In genomic region chr2:2056531-2056930, GRCh38 we compare ENCODE assay signal across 2 cellular contexts.
TF ChIP-seq lines count a peak whose summit lies in the region.

No MANE protein-coding gene starts in this region.

TF ChIP-seq in GM23338, 12 proteins besides CTCF, POLR2A, EP300 and RAD21:
- no peak for TF ChIP-seq POLR2AphosphoS5 (IDR thresholded peaks at IDR 0.05; ENCODE audit: low read depth)
- TF ChIP-seq ETS1 (IDR thresholded peaks at IDR 0.05) = no peak
- no peak for TF ChIP-seq REST (IDR thresholded peaks at IDR 0.05; ENCODE audit: unreplicated experiment)
- TF ChIP-seq JUNB (IDR thresholded peaks at IDR 0.05; ENCODE audit: unreplicated experiment) = no peak
- TF ChIP-seq EZH2phosphoT487 (IDR thresholded peaks at IDR 0.05; ENCODE audit: unreplicated experiment) = no peak
- no peak for TF ChIP-seq CREB1 (CRISPR knock-in tag; IDR thresholded peaks at IDR 0.05; ENCODE audit: low read depth)
- no peak for TF ChIP-seq ZNF114 (CRISPR knock-in tag; IDR thresholded peaks at IDR 0.05)
- no peak for TF ChIP-seq NANOG (IDR thresholded peaks at IDR 0.05; ENCODE audit: borderline replicate concordance)

TF ChIP-seq in H1, 55 proteins besides CTCF, POLR2A, EP300 and RAD21:
- TF ChIP-seq USF2 (IDR thresholded peaks at IDR 0.05; ENCODE audit: low read length) = no peak
- no peak for TF ChIP-seq BRCA1 (IDR thresholded peaks at IDR 0.05; ENCODE audit: low read depth, low read length)
- no peak for TF ChIP-seq CHD1 (IDR thresholded peaks at IDR 0.05; ENCODE audit: low read depth, low read length)
